8 cellular contexts compared by ENCODE assay signal in genomic region chr2:53987336-53987921, GRCh38. TPM values are rescaled to one million over a fixed set of nuclear protein-coding genes. Genes with fewer than 3 reads are reported as not detected.
DNase-seq lines count a peak whose midpoint lies in the region; ATAC-seq and TF ChIP-seq lines count a peak whose summit lies in the region.

No MANE protein-coding gene starts in this region.

- no TSS peak for BruUV-seq in A673 (replicated peaks; lab: Mats Ljungman, UMichigan)

- POLR2A ChIA-PET in A673 (lab: Charles Lee; ENCODE audit: low non-redundant PET) = no interaction called here

- ATAC-seq in HG02763 (IDR thresholded peaks at IDR 0.05; ENCODE audit: unreplicated experiment) = peak; percentile 52
- ATAC-seq in GM21423 (IDR thresholded peaks at IDR 0.05; ENCODE audit: unreplicated experiment) = no peak
- ATAC-seq in HG02970 (IDR thresholded peaks at IDR 0.05; ENCODE audit: low FRiP score, unreplicated experiment) = no peak

- TF ChIP-seq CTCF in A673 (conservative IDR thresholded peaks at IDR 0.05; ENCODE audit: low read depth, low read length) = no peak

- CTCF ChIA-PET in A673 (lab: Charles Lee) = no interaction called here

- H3K4me3 ChIP-seq in A673 (ENCODE audit: low read depth, low read length, poor library complexity, severe bottlenecking) = no peak overlapping the region

- no peak overlapping the region for H3K27ac ChIP-seq in A673 (ENCODE audit: low read depth, low read length, poor library complexity, severe bottlenecking)

- DNase-seq in DMS53 (lab: John Stamatoyannopoulos, UW) (peak; percentile 83), NCI-H526 treated with DMSO at 0.1 percent for 48 hours (lab: John Stamatoyannopoulos, UW) (peak; percentile 61), germinal center (ENCODE audit: low spot score) (peak; percentile 29), superior temporal gyrus (ENCODE audit: extremely low spot score) (no peak), A673 (ENCODE audit: low spot score) (no peak)

- no peaks in the 10 kb centered on the region for H3K27me3 ChIP-seq in A673 (replicated peaks; ENCODE audit: insufficient read depth, low read depth, low read length, poor library complexity)

- peaks cover 9% of the 10 kb centered on the region for H3K4me1 ChIP-seq in A673 (ENCODE audit: insufficient read depth, low read length, poor library complexity, severe bottlenecking)

- H3K9me3 ChIP-seq in A673 (ENCODE audit: low read depth, low read length, poor library complexity, severe bottlenecking) = no peaks in the 10 kb centered on the region

- no peaks in the 10 kb centered on the region for H3K36me3 ChIP-seq in A673 (ENCODE audit: insufficient read depth, low read length, poor library complexity, severe bottlenecking)

- intact Hi-C loops in A673 (cut with micrococcal nuclease; ENCODE audit: unreplicated experiment) = no loop called here

RNA-seq across cellular contexts. Expression of gene PSME4, which starts 16.6 kb away (rescaled TPM):
- total RNA-seq in A673 (2021) = 91.0 and 97.6 TPM in 2 replicates

Comparison
In these comparisons a context has a peak if more than half of its experiments do, and no peak if none do; other contexts are left out.
1. DNase-seq: peak in DMS53 (single experiment), NCI-H526 treated with DMSO at 0.1 percent for 48 hours (single experiment) and germinal center (single experiment); none in superior temporal gyrus (single experiment) and A673 (single experiment).